ENCODE assay signal across 9 cellular contexts in genomic region chr11:75403037-75403436, GRCh38. TPM values are rescaled to one million over a fixed set of nuclear protein-coding genes. Genes with fewer than 3 reads are reported as not detected.
DNase-seq lines count a peak whose midpoint lies in the region; ATAC-seq and TF ChIP-seq lines count a peak whose summit lies in the region.
"Had no signal": no experiment of that assay in that cellular context is flagged by ENCODE, and none has a peak within 500 bp of the region (broad histone marks: within the 10 kb centered on the region; RNA-seq: fewer than 3 reads in every experiment).

No MANE protein-coding gene starts in this region.

- H3K9me3 ChIP-seq in Loucy (ENCODE audit: insufficient read depth, low read depth, low read length), result no peaks in the 10 kb centered on the region

- no peaks in the 10 kb centered on the region for H3K9me2 ChIP-seq in Loucy (replicated peaks; ENCODE audit: low read depth, low read length)

- H3K4me1 ChIP-seq in Loucy (ENCODE audit: insufficient read depth, low read length, poor library complexity, severe bottlenecking), result peaks cover 61% of the 10 kb centered on the region

- peaks cover 85% of the 10 kb centered on the region for H4K20me1 ChIP-seq in Loucy (ENCODE audit: insufficient read depth, low read length, poor library complexity, severe bottlenecking)

- H3K27ac Mint-ChIP-seq in T-helper 2 cell treated with Interferon-gamma antibody and Interleukin-4, amounts not matched to agents 5 μg/mL and 100 μg/mL, for 36 hours, result peak overlapping the region; percentile 4
- H3K27ac Mint-ChIP-seq in brain, result peak overlapping the region in 4 of 5 experiments; percentile 52 to 99 (median 84)

- ATAC-seq in GM21515 (IDR thresholded peaks at IDR 0.05; ENCODE audit: unreplicated experiment) (no peak), HG02840 (IDR thresholded peaks at IDR 0.05; ENCODE audit: low FRiP score, unreplicated experiment) (no peak)

- intact Hi-C loops in posterior vena cava (cut with DNase I), result no loop called here

- H3K4me2 ChIP-seq in Loucy (ENCODE audit: low read depth, low read length, poor library complexity, severe bottlenecking), result peak overlapping the region; percentile 100

- no peak for DNase-seq in T-helper 2 cell treated with Interferon-gamma antibody and Interleukin-4, amounts not matched to agents 5 μg/mL and 100 μg/mL, for 36 hours (ENCODE audit: low spot score)
- DNase-seq in T-helper 2 cell (no peak), posterior vena cava (ENCODE audit: low spot score) (peak; percentile 11), iPS-NIHi11 (ENCODE audit: low spot score) (no peak)
- DNase-seq: activated effector memory CD4-positive, alpha-beta T cell treated with anti-CD3 and anti-CD28 coated beads, Interleukin-2, amount 50 U/mL, for 16 hours had no signal

- H3K27me3 ChIP-seq in Loucy (ENCODE audit: insufficient read depth, low read length, poor library complexity, severe bottlenecking), result peaks cover 8% of the 10 kb centered on the region

- peaks cover 86% of the 10 kb centered on the region for H3K79me2 ChIP-seq in Loucy (ENCODE audit: insufficient read depth, low read length)

- H3K27me3 Mint-ChIP-seq in T-helper 2 cell treated with Interferon-gamma antibody and Interleukin-4, amounts not matched to agents 5 μg/mL and 100 μg/mL, for 36 hours (ENCODE audit: low read depth), result no peaks in the 10 kb centered on the region
- peaks cover 7% of the 10 kb centered on the region for H3K27me3 Mint-ChIP-seq in brain

- peak overlapping the region; percentile 97 for H3K4me3 Mint-ChIP-seq in T-helper 2 cell treated with Interferon-gamma antibody and Interleukin-4, amounts not matched to agents 5 μg/mL and 100 μg/mL, for 36 hours
- H3K4me3 Mint-ChIP-seq in brain, result peak overlapping the region; percentile 27 to 98 (median 95)

- TF ChIP-seq CTCF in Loucy (conservative IDR thresholded peaks at IDR 0.05; ENCODE audit: low read length), result no peak
- TF ChIP-seq CTCF in brain (conservative IDR thresholded peaks at IDR 0.05), result no peak

- peaks cover 67% of the 10 kb centered on the region for H3K36me3 ChIP-seq in Loucy (ENCODE audit: insufficient read depth, low read length)

- H3K36me3 Mint-ChIP-seq in T-helper 2 cell treated with Interferon-gamma antibody and Interleukin-4, amounts not matched to agents 5 μg/mL and 100 μg/mL, for 36 hours (ENCODE audit: low read depth), result peaks cover 79% of the 10 kb centered on the region
- H3K36me3 Mint-ChIP-seq in brain, result peaks cover 77% of the 10 kb centered on the region

- H3K4me3 ChIP-seq in Loucy (ENCODE audit: low read length, poor library complexity, severe bottlenecking), result peak overlapping the region; percentile 94

- H3K9ac ChIP-seq in Loucy (ENCODE audit: low read depth, low read length, poor library complexity, severe bottlenecking), result peak overlapping the region; percentile 99

- peaks cover 16% of the 10 kb centered on the region for H3F3A ChIP-seq in Loucy (ENCODE audit: low read depth)

- no peak overlapping the region for H2AFZ ChIP-seq in Loucy (ENCODE audit: low read length)

- H3K9me3 Mint-ChIP-seq in T-helper 2 cell treated with Interferon-gamma antibody and Interleukin-4, amounts not matched to agents 5 μg/mL and 100 μg/mL, for 36 hours, result no peaks in the 10 kb centered on the region
- no peaks in the 10 kb centered on the region for H3K9me3 Mint-ChIP-seq in brain

- peaks cover 50% of the 10 kb centered on the region for H3K4me1 Mint-ChIP-seq in T-helper 2 cell treated with Interferon-gamma antibody and Interleukin-4, amounts not matched to agents 5 μg/mL and 100 μg/mL, for 36 hours (ENCODE audit: low read depth)
- peaks cover 58% of the 10 kb centered on the region for H3K4me1 Mint-ChIP-seq in brain

RNA-seq across cellular contexts. Expression of gene RPS3, which starts 3.7 kb away (rescaled TPM):
- 3,030 TPM for polyA plus RNA-seq in brain (ENCODE audit: insufficient read depth, low read depth, low replicate concordance)
- 1,000 to 10,000 TPM; 1,304 to 1,399 TPM for total RNA-seq in posterior vena cava

RNA-seq across cellular contexts. Expression of gene KLHL35, which starts 30.0 kb away (rescaled TPM):
- polyA plus RNA-seq in brain (ENCODE audit: insufficient read depth, low read depth, low replicate concordance), result 12.1 TPM
- total RNA-seq in posterior vena cava, result under 1 TPM; 0.67 to 0.79 TPM

RNA-seq across cellular contexts. Expression of gene ARRB1, which starts 51.6 kb away (rescaled TPM):
- 24.8 TPM for polyA plus RNA-seq in brain (ENCODE audit: insufficient read depth, low read depth, low replicate concordance)
- 10 to 100 TPM; 42.3 to 44.3 TPM for total RNA-seq in posterior vena cava
